Comparison of ENCODE assay signal across 8 cellular contexts in the genomic region with DNA sequence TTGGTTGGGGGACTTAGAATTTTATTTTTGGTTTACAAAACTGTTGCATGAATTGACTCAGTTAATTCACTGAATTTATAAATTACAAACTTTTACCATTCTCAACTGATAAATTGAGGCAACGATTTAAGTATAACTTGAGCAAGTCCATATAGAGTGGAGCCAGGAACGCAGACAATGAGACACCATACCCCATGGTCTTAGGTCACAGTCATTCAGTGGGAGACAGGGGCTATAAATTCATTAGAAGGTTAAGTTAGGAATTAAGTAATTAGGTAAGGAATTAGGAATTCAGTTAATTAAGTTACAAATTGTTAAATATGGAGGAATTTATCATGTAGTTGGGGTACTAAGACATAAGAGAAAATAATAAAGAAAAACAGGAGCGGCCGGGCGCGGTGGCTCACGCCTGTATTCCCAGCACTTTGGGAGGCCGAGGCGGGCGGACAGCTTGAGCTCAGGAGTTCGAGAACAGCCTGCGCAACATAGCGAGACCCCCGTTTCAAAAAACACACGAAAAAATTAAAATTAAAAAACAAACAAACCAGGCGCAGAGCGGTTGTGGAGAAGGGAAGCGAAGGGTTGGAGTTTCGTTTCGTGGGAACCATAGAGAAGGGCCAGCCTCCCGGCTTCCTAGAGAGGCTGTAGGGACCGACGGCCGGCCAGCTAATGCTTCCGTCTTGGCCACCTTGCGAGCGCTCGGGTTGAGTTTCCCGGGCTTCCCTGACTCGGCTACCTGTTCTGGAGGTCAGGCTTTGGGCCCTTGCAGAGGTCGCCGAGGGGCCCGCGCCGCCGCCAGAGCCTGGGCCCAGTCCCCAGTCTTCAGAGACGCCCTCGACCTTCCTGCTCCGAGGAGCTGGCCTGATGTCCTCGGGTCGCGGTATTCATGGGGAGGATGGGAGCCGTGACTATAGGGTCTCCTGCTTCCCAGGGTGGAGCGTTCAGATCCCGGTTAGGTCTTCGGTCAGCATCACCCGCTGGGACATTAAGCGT. TPM values are rescaled to one million over a fixed set of nuclear protein-coding genes. Genes with fewer than 3 reads are reported as not detected.
DNase-seq lines count a peak whose midpoint lies in the region; ATAC-seq and TF ChIP-seq lines count a peak whose summit lies in the region.

ZNF619 (plus strand) TSS at position 645 of the 993 bp plus-strand sequence. CDS start 858 bp downstream, outside the sequence.

- POLR2A ChIA-PET in CD4-positive, alpha-beta memory T cell (lab: Charles Lee; ENCODE audit: partially characterized antibody), result interaction anchor here (0.8 to 3.0 kb wide), 10 partner anchors 10 to 168 kb away, joined by 3 to 27 read pairs (median 6); partner anchors contain the start of genes EIF1B, RPL14, ZNF620 and ZNF621

- H3K4me1 Mint-ChIP-seq in CD4-positive, alpha-beta memory T cell, result peaks cover 14 to 38% (median 22%) of the 10 kb centered on the region in 4 donors
- peaks cover 20% of the 10 kb centered on the region for H3K4me1 Mint-ChIP-seq in activated T-cell treated with anti-CD3 and anti-CD28 coated beads, Interleukin-2, amount 50 U/mL, for 4 hours (ENCODE audit: low read depth)

- H3K4me3 Mint-ChIP-seq in CD4-positive, alpha-beta memory T cell, result peak within 1 kb of the TSS; percentile 91 to 95 (median 94)
- peak within 1 kb of the TSS; percentile 87 for H3K4me3 Mint-ChIP-seq in activated T-cell treated with anti-CD3 and anti-CD28 coated beads, Interleukin-2, amount 50 U/mL, for 4 hours

- H3K27me3 ChIP-seq in CD4-positive, alpha-beta memory T cell (ENCODE audit: insufficient read depth, low read length), result no peaks in the 10 kb centered on the region
- no peaks in the 10 kb centered on the region for H3K27me3 ChIP-seq in esophagus (ENCODE audit: control insufficient read depth in 1 of 2, insufficient read depth in 2 of 2, low read length in 2 of 2)
- no peaks in the 10 kb centered on the region for H3K27me3 ChIP-seq in mucosa of rectum (ENCODE audit: control insufficient read depth in 2 of 2, insufficient read depth in 2 of 2, low read length in 2 of 2)

- peak within 1 kb of the TSS; percentile 68 for H3K27ac ChIP-seq in CD4-positive, alpha-beta memory T cell (ENCODE audit: low read depth, low read length)
- H3K27ac ChIP-seq in esophagus (ENCODE audit: low read depth in 2 of 2, low read length in 1 of 2) (peak within 1 kb of the TSS; percentile 44 to 62), mucosa of rectum (ENCODE audit: low read depth in 2 of 2, low read length in 2 of 2) (peak within 1 kb of the TSS in 1 of 2 donors; percentile 46)

- 7 to 10% methylated on average over 40 to 48 of the region's 48 CpGs for WGBS in esophagus, 2 donors

- H3K9me3 Mint-ChIP-seq in CD4-positive, alpha-beta memory T cell, result no peaks in the 10 kb centered on the region
- no peaks in the 10 kb centered on the region for H3K9me3 Mint-ChIP-seq in activated T-cell treated with anti-CD3 and anti-CD28 coated beads, Interleukin-2, amount 50 U/mL, for 4 hours

- intact Hi-C loops in CD4-positive, alpha-beta memory T cell (cut with micrococcal nuclease), result loop anchor here (1.0 to 2.0 kb wide), 4 partner anchors 19 to 48 kb away; partner anchors contain the start of genes RPL14, ZNF620 and ZNF621

- H3K36me3 ChIP-seq in CD4-positive, alpha-beta memory T cell (ENCODE audit: insufficient read depth, low read length), result no peaks in the 10 kb centered on the region
- peaks cover 0 to 2% of the 10 kb centered on the region in 2 donors for H3K36me3 ChIP-seq in esophagus (ENCODE audit: control insufficient read depth in 2 of 2, insufficient read depth in 2 of 2, low read length in 1 of 2)
- peaks cover 12% of the 10 kb centered on the region in 2 donors for H3K36me3 ChIP-seq in mucosa of rectum (ENCODE audit: control insufficient read depth in 2 of 2, insufficient read depth in 2 of 2, low read length in 2 of 2)

- TF ChIP-seq POLR2A in GM19193 (IDR thresholded peaks at IDR 0.05; ENCODE audit: extremely low read depth, insufficient read depth, insufficient read length), result peak; percentile 76

- CTCF ChIA-PET in CD4-positive, alpha-beta memory T cell (lab: Charles Lee; ENCODE audit: partially characterized antibody), result interaction anchor here (1.1 to 1.2 kb wide), 3 partner anchors 18 to 49 kb away, joined by 3 to 5 read pairs (median 3); partner anchors contain the start of gene ZNF620

- H3K27ac Mint-ChIP-seq in CD4-positive, alpha-beta memory T cell, result peak within 1 kb of the TSS; percentile 82 to 98 (median 95)

- H3K9ac ChIP-seq in mucosa of rectum (ENCODE audit: low read depth in 1 of 2, low read length in 2 of 2), result peak within 1 kb of the TSS; percentile 83 to 90

- H3K27me3 Mint-ChIP-seq in CD4-positive, alpha-beta memory T cell, result no peaks in the 10 kb centered on the region
- H3K27me3 Mint-ChIP-seq in activated T-cell treated with anti-CD3 and anti-CD28 coated beads, Interleukin-2, amount 50 U/mL, for 4 hours (ENCODE audit: low read depth), result no peaks in the 10 kb centered on the region

- peak within 1 kb of the TSS; percentile 19 to 60 for H3K4me3 ChIP-seq in CD4-positive, alpha-beta memory T cell (ENCODE audit: low read length in 2 of 2)
- peak within 1 kb of the TSS; percentile 66 to 74 for H3K4me3 ChIP-seq in esophagus (ENCODE audit: low read depth in 1 of 2, low read length in 2 of 2)
- H3K4me3 ChIP-seq in mucosa of rectum (ENCODE audit: low read length in 2 of 2), result peak within 1 kb of the TSS; percentile 85 to 97

- H3K4me1 ChIP-seq in CD4-positive, alpha-beta memory T cell (ENCODE audit: insufficient read depth, low read length), result peaks cover 16% of the 10 kb centered on the region
- no peaks in the 10 kb centered on the region for H3K4me1 ChIP-seq in esophagus (ENCODE audit: control insufficient read depth in 2 of 2, insufficient read depth in 2 of 2, low read length in 1 of 2)
- peaks cover 3 to 5% of the 10 kb centered on the region in 2 donors for H3K4me1 ChIP-seq in mucosa of rectum (ENCODE audit: control insufficient read depth in 2 of 2, insufficient read depth in 2 of 2, low read length in 2 of 2)

- peak; percentile 52 to 67 (median 59) for DNase-seq in CD4-positive, alpha-beta memory T cell
- DNase-seq in NOMO-1 treated with dmso at 0.1 percent for 144 hours (lab: John Stamatoyannopoulos, UW; ENCODE audit: unreplicated experiment), result peak; percentile 59
- peak; percentile 50 for DNase-seq in activated T-cell treated with anti-CD3 and anti-CD28 coated beads, Interleukin-2, amount 50 U/mL, for 4 hours
- DNase-seq in stimulated activated naive CD4-positive, alpha-beta T cell (lab: John Stamatoyannopoulos, UW), result peak in 5 of 6 experiments; percentile 14 to 44 (median 20)

- peaks cover 10 to 38% of the 10 kb centered on the region in 2 donors for H3K36me3 Mint-ChIP-seq in CD4-positive, alpha-beta memory T cell
- peaks cover 11% of the 10 kb centered on the region for H3K36me3 Mint-ChIP-seq in activated T-cell treated with anti-CD3 and anti-CD28 coated beads, Interleukin-2, amount 50 U/mL, for 4 hours (ENCODE audit: insufficient read depth)

- ATAC-seq in HG03432 (IDR thresholded peaks at IDR 0.05; ENCODE audit: unreplicated experiment), result peak; percentile 86
- peak; percentile 81 to 89 for ATAC-seq in activated T-cell treated with anti-CD3 and anti-CD28 coated beads, Interleukin-2, amount 50 U/mL, for 4 hours

- H3K9me3 ChIP-seq in CD4-positive, alpha-beta memory T cell (ENCODE audit: control insufficient read depth in 1 of 2, low read length in 2 of 2), result no peaks in the 10 kb centered on the region
- H3K9me3 ChIP-seq in esophagus (ENCODE audit: control insufficient read depth in 2 of 2, insufficient read depth in 1 of 2, low read depth in 1 of 2, low read length in 1 of 2) (no peaks in the 10 kb centered on the region), mucosa of rectum (ENCODE audit: control insufficient read depth in 2 of 2, low read length in 2 of 2) (no peaks in the 10 kb centered on the region)

RNA-seq across cellular contexts. Expression of gene ZNF619, which starts in this region (rescaled TPM):
- 10 to 100 TPM; 14.0 to 16.6 TPM for total RNA-seq in CD4-positive, alpha-beta memory T cell
- 1 to 10 TPM; 2.3 to 2.9 TPM for polyA plus RNA-seq in CD4-positive, alpha-beta memory T cell
- 1 to 10 TPM; 3.0 to 4.4 (median 3.0) TPM for total RNA-seq in activated T-cell treated with anti-CD3 and anti-CD28 coated beads, Interleukin-2, amount 50 U/mL, for 4 hours
- 1 to 10 TPM in 1 of 2 donors, under 1 TPM in 1; 0.84 to 1.1 TPM for polyA plus RNA-seq in esophagus

Comparison
In these comparisons a context has a peak if more than half of its experiments do, and no peak if none do; other contexts are left out.
1. H3K4me3 ChIP-seq: peak in every context shown above with its lines; median percentile 91 in mucosa of rectum; 70 in esophagus; 40 in CD4-positive, alpha-beta memory T cell.